ENCODE assay signal across 27 cellular contexts in genomic region chr14:90421621-90422020, GRCh38.
"Had no signal": no experiment of that assay in that cellular context is flagged by ENCODE, and none has a peak within 500 bp of the region (broad histone marks: within the 10 kb centered on the region; RNA-seq: fewer than 3 reads in every experiment).

No MANE protein-coding gene starts in this region.

- H3K36me3 ChIP-seq: left lung, lower lobe of right lung, neural progenitor cell, ovary, prostate gland, tibial nerve, vagina had no signal

- H3K4me1 ChIP-seq: neural progenitor cell, prostate gland had no signal

- H3K27ac ChIP-seq: left lung, lower lobe of right lung, neural progenitor cell, ovary, prostate gland, tibial nerve, vagina had no signal

- H2AFZ ChIP-seq: neural progenitor cell had no signal

- H3K9ac ChIP-seq: neural progenitor cell had no signal

- FAIRE-seq: islet of Langerhans, kidney had no signal

- H3K27me3 ChIP-seq: left lung, neural progenitor cell, ovary, tibial nerve, vagina had no signal

- DNase-seq: hypothalamus; immature natural killer cell; kidney; left colon; left lung; lower lobe of right lung; mammary epithelial cell; mesenchymal stem cell; naive B cell; natural killer cell; nephron progenitor cell; right cardiac atrium; stimulated activated CD4-positive, alpha-beta T cell treated with anti-CD3 and anti-CD28 coated beads, Interleukin-1b, Interleukin-23, amount 100 ng/mL, for 48 hours; stimulated activated CD4-positive, alpha-beta T cell treated with anti-CD3 and anti-CD28 coated beads, Interleukin-2, amount 100 ng/mL, for 48 hours; stimulated activated CD4-positive, alpha-beta T cell treated with anti-CD3 and anti-CD28 coated beads, Interleukin-4, amount 100 ng/mL, for 4 hours; stimulated activated CD8-positive, alpha-beta memory T cell treated with anti-CD3 and anti-CD28 coated beads, Interleukin-4, amount 100 ng/mL, for 48 hours; stimulated activated naive CD4-positive, alpha-beta T cell treated with Interleukin-2 at 50 U/mL for 16 hours; stimulated activated naive CD8-positive, alpha-beta T cell treated with anti-CD3 and anti-CD28 coated beads, Interleukin-15, amount 100 ng/mL, for 72 hours; substantia nigra had no signal

- H3K4me3 ChIP-seq: left lung, lower lobe of right lung, neural progenitor cell, ovary, prostate gland, smooth muscle cell, tibial nerve, vagina had no signal

- H3K4me2 ChIP-seq: neural progenitor cell, smooth muscle cell had no signal

- H3K9me3 ChIP-seq: left lung, lower lobe of right lung, ovary, prostate gland, tibial nerve, vagina had no signal

- ATAC-seq: left colon; left lung; lower lobe of right lung; natural killer cell; right cardiac atrium; stimulated activated memory B cell treated with anti-CD40 and anti-IgM and Interleukin-4, amounts not matched to agents 10 μg/mL and 1 μg/mL and 100 μg/mL, for 72 hours; stimulated activated naive CD8-positive, alpha-beta T cell treated with anti-CD3 and anti-CD28 coated beads, Interleukin-15, amount 100 ng/mL, for 72 hours had no signal
